10 cellular contexts compared by ENCODE assay signal in genomic region chr15:89136818-89137772, GRCh38. TPM values are rescaled to one million over a fixed set of nuclear protein-coding genes. Genes with fewer than 3 reads are reported as not detected.
A peak's percentile ranks its signal among the peaks of the same experiment; 100 is the strongest.
DNase-seq lines count a peak whose midpoint lies in the region; ATAC-seq, FAIRE-seq and TF ChIP-seq lines count a peak whose summit lies in the region.
"Had no signal": no experiment of that assay in that cellular context is flagged by ENCODE, and none has a peak within 500 bp of the region (broad histone marks: within the 10 kb centered on the region; RNA-seq: fewer than 3 reads in every experiment).

No MANE protein-coding gene starts in this region.

- peaks cover 21% of the 10 kb centered on the region for H3K36me3 Mint-ChIP-seq in activated CD8-positive, alpha-beta T cell treated with anti-CD3 and anti-CD28 coated beads for 36 hours (ENCODE audit: low read depth)
- peaks cover 15% of the 10 kb centered on the region for H3K36me3 Mint-ChIP-seq in osteocyte (ENCODE audit: unreplicated experiment)

- peaks cover 36% of the 10 kb centered on the region for H3K4me1 Mint-ChIP-seq in activated CD8-positive, alpha-beta T cell treated with anti-CD3 and anti-CD28 coated beads for 36 hours (ENCODE audit: low read depth)
- peaks cover 75% of the 10 kb centered on the region for H3K4me1 Mint-ChIP-seq in osteocyte (ENCODE audit: unreplicated experiment)

- H3K4me3 Mint-ChIP-seq in activated CD8-positive, alpha-beta T cell treated with anti-CD3 and anti-CD28 coated beads for 36 hours = no peak overlapping the region
- H3K4me3 Mint-ChIP-seq in osteocyte (ENCODE audit: unreplicated experiment) = peak overlapping the region; percentile 8

- H3K9me3 Mint-ChIP-seq in activated CD8-positive, alpha-beta T cell treated with anti-CD3 and anti-CD28 coated beads for 36 hours = no peaks in the 10 kb centered on the region
- no peaks in the 10 kb centered on the region for H3K9me3 Mint-ChIP-seq in osteocyte (ENCODE audit: unreplicated experiment)

- FAIRE-seq in urothelium cell line (lab: Jason Lieb, UNC) = no peak
- FAIRE-seq: H1 had no signal

- no peaks in the 10 kb centered on the region for H3K36me3 ChIP-seq in HAP-1 (replicated peaks)

- peak; percentile 60 for ATAC-seq in activated CD8-positive, alpha-beta T cell treated with anti-CD3 and anti-CD28 coated beads for 36 hours
- no peak for ATAC-seq in HG03139 (IDR thresholded peaks at IDR 0.05; ENCODE audit: unreplicated experiment)

- TF ChIP-seq CTCF in activated CD8-positive, alpha-beta T cell treated with anti-CD3 and anti-CD28 coated beads for 36 hours (IDR thresholded peaks at IDR 0.05) = no peak
- TF ChIP-seq CTCF in osteocyte (IDR thresholded peaks at IDR 0.05) = no peak

- H3K9me3 ChIP-seq in HAP-1 = no peaks in the 10 kb centered on the region

- no peaks in the 10 kb centered on the region for H3K4me1 ChIP-seq in HAP-1

- peak; percentile 74 for DNase-seq in AG08395 (ENCODE audit: low spot score)
- DNase-seq in activated CD8-positive, alpha-beta T cell treated with anti-CD3 and anti-CD28 coated beads for 36 hours = peak; percentile 14
- peak; percentile 71 for DNase-seq in fibroblast of peridontal ligament (ENCODE audit: extremely low read depth)
- no peak for DNase-seq in osteocyte (ENCODE audit: extremely low spot score, unreplicated experiment)
- DNase-seq in HAP-1 (ENCODE audit: low spot score in 2 of 2) = no peak
- no peak for DNase-seq in urothelium cell line (ENCODE audit: low spot score)
- no peak for DNase-seq in amygdala (lab: John Stamatoyannopoulos, UW)
- DNase-seq: NCI-H526 treated with DMSO at 0.1 percent for 48 hours had no signal

- CTCF ChIA-PET in activated CD8-positive, alpha-beta T cell treated with anti-CD3 and anti-CD28 coated beads for 36 hours (lab: Charles Lee) = interaction anchor here (1.0 to 1.8 kb wide), 5 partner anchors 12 to 70 kb away, joined by 3 to 6 read pairs (median 4); no protein-coding TSS in a partner anchor

- intact Hi-C loops in activated CD8-positive, alpha-beta T cell treated with anti-CD3 and anti-CD28 coated beads for 36 hours (cut with micrococcal nuclease) = no loop called here

- peak overlapping the region; percentile 27 for H3K27ac Mint-ChIP-seq in activated CD8-positive, alpha-beta T cell treated with anti-CD3 and anti-CD28 coated beads for 36 hours
- H3K27ac Mint-ChIP-seq in osteocyte (ENCODE audit: unreplicated experiment) = peak overlapping the region; percentile 96

- in situ Hi-C loops in HAP-1 (cut with MboI; ENCODE audit: low sequenced_read_pairs) = no loop called here

- no peaks in the 10 kb centered on the region for H3K27me3 Mint-ChIP-seq in activated CD8-positive, alpha-beta T cell treated with anti-CD3 and anti-CD28 coated beads for 36 hours
- no peaks in the 10 kb centered on the region for H3K27me3 Mint-ChIP-seq in osteocyte (ENCODE audit: unreplicated experiment)

- H3K27me3 ChIP-seq in HAP-1 (ENCODE audit: low read depth) = no peaks in the 10 kb centered on the region

- POLR2A ChIA-PET in activated CD8-positive, alpha-beta T cell treated with anti-CD3 and anti-CD28 coated beads for 36 hours (lab: Charles Lee) = no interaction called here

- H3K4me3 ChIP-seq in HAP-1 = no peak overlapping the region

RNA-seq across cellular contexts. Expression of gene ABHD2, which starts 48.8 kb away (rescaled TPM):
- 10 to 100 TPM; 36.8 to 38.9 TPM for total RNA-seq in activated CD8-positive, alpha-beta T cell treated with anti-CD3 and anti-CD28 coated beads for 36 hours
- total RNA-seq in osteocyte = 85.7 and 92.2 TPM in 2 replicates

Comparison
In these comparisons a context has a peak if more than half of its experiments do, and no peak if none do; other contexts are left out.
1. DNase-seq: peak in AG08395 (single experiment), activated CD8-positive, alpha-beta T cell treated with anti-CD3 and anti-CD28 coated beads for 36 hours (single experiment) and fibroblast of peridontal ligament (single experiment); none in osteocyte (single experiment), HAP-1 (0 of 2), urothelium cell line (single experiment) and amygdala (0 of 56).